ENCODE assay signal across 11 cellular contexts in genomic region chr19:48122421-48122820, GRCh38. TPM values are rescaled to one million over a fixed set of nuclear protein-coding genes. Genes with fewer than 3 reads are reported as not detected.
A peak's percentile ranks its signal among the peaks of the same experiment; 100 is the strongest.
DNase-seq lines count a peak whose midpoint lies in the region; ATAC-seq and TF ChIP-seq lines count a peak whose summit lies in the region.
"Had no signal": no experiment of that assay in that cellular context is flagged by ENCODE, and none has a peak within 500 bp of the region (broad histone marks: within the 10 kb centered on the region; RNA-seq: fewer than 3 reads in every experiment).

No MANE protein-coding gene starts in this region.

- H3K27ac Mint-ChIP-seq in MCF 10A (ENCODE audit: low read depth, unreplicated experiment): peak overlapping the region; percentile 49
- peak overlapping the region in 5 of 6 donors; percentile 86 to 97 (median 94) for H3K27ac Mint-ChIP-seq in naive B cell

- CTCF ChIA-PET in MCF 10A (lab: Yijun Ruan, JAX): interaction anchor here (0.6 to 1.3 kb wide), 3 partner anchors 30 to 159 kb away, joined by 3 to 6 read pairs (median 4); no protein-coding TSS in a partner anchor

- H4K20me1 ChIP-seq in BLaER1: no peaks in the 10 kb centered on the region
- H4K20me1 ChIP-seq in MM.1S (ENCODE audit: insufficient read depth, low read length): no peaks in the 10 kb centered on the region

- H3K36me3 ChIP-seq in BLaER1: peaks cover 97% of the 10 kb centered on the region
- H3K36me3 ChIP-seq in MM.1S (replicated peaks; ENCODE audit: insufficient read depth, low read length): peaks cover 4% of the 10 kb centered on the region
- peaks cover 4 to 61% (median 11%) of the 10 kb centered on the region in 3 donors for H3K36me3 ChIP-seq in tibial artery

- H3K27me3 ChIP-seq in BLaER1: no peaks in the 10 kb centered on the region
- no peaks in the 10 kb centered on the region for H3K27me3 ChIP-seq in MM.1S (replicated peaks; ENCODE audit: insufficient read depth, low read length)
- no peaks in the 10 kb centered on the region for H3K27me3 ChIP-seq in tibial artery
- H3K27me3 ChIP-seq: transverse colon had no signal

- H3K27me3 Mint-ChIP-seq in MCF 10A (ENCODE audit: insufficient read depth, unreplicated experiment) (no peaks in the 10 kb centered on the region), naive B cell (no peaks in the 10 kb centered on the region)

- DNase-seq in MM.1S (no peak), MCF 10A (ENCODE audit: unreplicated experiment) (no peak), naive B cell (no peak), tibial artery (no peak), NCI-H748 treated with DMSO at 0.1 percent for 48 hours (lab: John Stamatoyannopoulos, UW) (no peak)
- DNase-seq: midbrain, SIG-M5, transverse colon had no signal

- H3K4me3 ChIP-seq in BLaER1: no peak overlapping the region
- H3K4me3 ChIP-seq in MM.1S (ENCODE audit: low read length): no peak overlapping the region
- no peak overlapping the region for H3K4me3 ChIP-seq in tibial artery
- H3K4me3 ChIP-seq: transverse colon had no signal

- no TSS peak for BruUV-seq in MCF 10A (replicated peaks; lab: Mats Ljungman, UMichigan)

- no peaks in the 10 kb centered on the region for H3K9me2 ChIP-seq in MM.1S (replicated peaks; ENCODE audit: insufficient read depth, low read length)

- H3K4me1 ChIP-seq in BLaER1: peaks cover 37% of the 10 kb centered on the region
- peaks cover 25% of the 10 kb centered on the region for H3K4me1 ChIP-seq in MM.1S (ENCODE audit: low read length)
- no peaks in the 10 kb centered on the region for H3K4me1 ChIP-seq in tibial artery
- H3K4me1 ChIP-seq: transverse colon had no signal

- H3K79me2 ChIP-seq in MM.1S (ENCODE audit: low read length): no peaks in the 10 kb centered on the region

- H3K4me1 Mint-ChIP-seq in MCF 10A (ENCODE audit: insufficient read depth, unreplicated experiment) (no peaks in the 10 kb centered on the region), naive B cell (peaks cover 15 to 22% (median 19%) of the 10 kb centered on the region in 3 donors)

- H3K4me2 ChIP-seq in BLaER1 (peak overlapping the region; percentile 64), MM.1S (ENCODE audit: low read depth, low read length) (peak overlapping the region; percentile 58)

- H2AFZ ChIP-seq in MM.1S (ENCODE audit: low read length): peak overlapping the region; percentile 59

- no peaks in the 10 kb centered on the region for H3K9me3 Mint-ChIP-seq in MCF 10A (ENCODE audit: unreplicated experiment)
- H3K9me3 Mint-ChIP-seq in naive B cell: peaks cover 0 to 5% (median 0%) of the 10 kb centered on the region in 7 donors

- H3K9me3 ChIP-seq in BLaER1: peaks cover 5% of the 10 kb centered on the region; the same call in 1 of the 2 replicates
- no peaks in the 10 kb centered on the region for H3K9me3 ChIP-seq in MM.1S (replicated peaks; ENCODE audit: insufficient read depth, low read length)
- H3K9me3 ChIP-seq in tibial artery: no peaks in the 10 kb centered on the region
- H3K9me3 ChIP-seq: transverse colon had no signal

- no peak for TF ChIP-seq CTCF in MM.1S (IDR thresholded peaks at IDR 0.05; ENCODE audit: low read length)
- no peak for TF ChIP-seq CTCF in MCF 10A (IDR thresholded peaks at IDR 0.05; ENCODE audit: unreplicated experiment)
- no peak for TF ChIP-seq CTCF in tibial artery (IDR thresholded peaks at IDR 0.05)

- H3K36me3 Mint-ChIP-seq in MCF 10A (ENCODE audit: insufficient read depth, unreplicated experiment) (peaks cover 13% of the 10 kb centered on the region), naive B cell (peaks cover 21 to 31% of the 10 kb centered on the region in 2 donors)

- POLR2A ChIA-PET in MCF 10A (lab: Yijun Ruan, JAX): no interaction called here

- H3K9ac ChIP-seq in BLaER1 (peak overlapping the region; percentile 65), MM.1S (ENCODE audit: low read length) (peak overlapping the region; percentile 8; the same call in 1 of the 2 replicates)

- ATAC-seq in naive B cell (ENCODE audit: low read depth in 2 of 2) (no peak), HG03196 (IDR thresholded peaks at IDR 0.05; ENCODE audit: unreplicated experiment) (no peak), GM21786 (IDR thresholded peaks at IDR 0.05; ENCODE audit: unreplicated experiment) (no peak)

- H3K4me3 Mint-ChIP-seq in MCF 10A (ENCODE audit: unreplicated experiment): no peak overlapping the region
- peak overlapping the region in 3 of 8 donors; percentile 54 to 77 (median 57) for H3K4me3 Mint-ChIP-seq in naive B cell

- H3K27ac ChIP-seq in BLaER1: peak overlapping the region; percentile 75
- peak overlapping the region; percentile 66; the same call in 1 of the 2 replicates for H3K27ac ChIP-seq in MM.1S (ENCODE audit: low read length)
- H3K27ac ChIP-seq in tibial artery: no peak overlapping the region
- H3K27ac ChIP-seq: transverse colon had no signal

- H3F3A ChIP-seq in MM.1S (ENCODE audit: insufficient read depth, low read length): peaks cover 11% of the 10 kb centered on the region; the same call in 1 of the 2 replicates

- intact Hi-C loops in MCF 10A (cut with micrococcal nuclease): no loop called here
- intact Hi-C loops in tibial artery (cut with DNase I; ENCODE audit: low total_unique reads): no loop called here

RNA-seq across cellular contexts. Expression of gene PLA2G4C, which starts 11.8 kb away (rescaled TPM):
- 1.1 and 1.4 TPM in 2 replicates for total RNA-seq in MCF 10A (2022)
- 10 to 100 TPM in 2 of 6 donors, 1 to 10 TPM in 3, not detected in 1; 1.6 to 18.5 (median 5.8) TPM for polyA plus RNA-seq in naive B cell (ENCODE audit: low read depth in 6 of 6)

RNA-seq across cellular contexts. Expression of gene LIG1, which starts 47.7 kb away (rescaled TPM):
- total RNA-seq in MCF 10A (2022): 12.2 and 14.6 TPM in 2 replicates
- polyA plus RNA-seq in naive B cell (ENCODE audit: low read depth in 6 of 6): 10 to 100 TPM; 13.6 to 30.9 (median 23.5) TPM

RNA-seq across cellular contexts. Expression of gene ZSWIM9, which starts 48.1 kb away (rescaled TPM):
- 4.8 and 5.5 TPM in 2 replicates for total RNA-seq in MCF 10A (2022)
- 1 to 10 TPM in 1 of 6 donors, under 1 TPM in 4, not detected in 1; 0.06 to 1.6 (median 0.69) TPM for polyA plus RNA-seq in naive B cell (ENCODE audit: low read depth in 6 of 6)

Comparison
In these comparisons a context has a peak if more than half of its experiments do, and no peak if none do; other contexts are left out.
1. H3K27ac ChIP-seq: peak in BLaER1 (single experiment) and MM.1S (single experiment); none in tibial artery (0 of 2).